In genomic region chr19:40335855-40336700, GRCh38 we compare ENCODE assay signal across 16 cellular contexts. TPM values are rescaled to one million over a fixed set of nuclear protein-coding genes. Genes with fewer than 3 reads are reported as not detected.
"Had no signal": no experiment of that assay in that cellular context is flagged by ENCODE, and none has a peak within 500 bp of the region (broad histone marks: within the 10 kb centered on the region; RNA-seq: fewer than 3 reads in every experiment).

No MANE protein-coding gene starts in this region.

- H3K4me3 ChIP-seq: cardiac muscle cell, heart left ventricle, psoas muscle, upper lobe of right lung had no signal

- H3K27ac ChIP-seq: cardiac muscle cell, heart left ventricle, psoas muscle, upper lobe of right lung had no signal

- H3K4me1 ChIP-seq: upper lobe of right lung had no signal

- ATAC-seq: esophagus mucosa, natural killer cell, psoas muscle, sciatic nerve, T-helper 17 cell, upper lobe of right lung had no signal

- DNase-seq: activated B cell treated with CpG ODN at 0.5 μM for 24 hours; activated naive CD4-positive, alpha-beta T cell treated with anti-CD3 and anti-CD28 coated beads, Interleukin-2, amount 50 U/mL, for 16 hours; amygdala; heart left ventricle; natural killer cell; occipital lobe; psoas muscle; stimulated activated CD4-positive, alpha-beta T cell treated with anti-CD3 and anti-CD28 coated beads, Interleukin-12 subunit alpha, Interleukin-12 subunit beta, amount 100 ng/mL, for 4 hours; stimulated activated naive CD4-positive, alpha-beta T cell treated with Interleukin-2 at 50 U/mL for 16 hours; T-helper 17 cell; upper lobe of right lung had no signal

- H3K27me3 ChIP-seq: cardiac muscle cell, heart left ventricle, upper lobe of right lung had no signal

- FAIRE-seq: endometrium had no signal

- H3K9me3 ChIP-seq: heart left ventricle, psoas muscle, upper lobe of right lung had no signal

RNA-seq across cellular contexts. Expression of gene HIPK4, which starts 53.9 kb away (rescaled TPM):
- total RNA-seq: esophagus mucosa, lung microvascular endothelial cell, T-helper 17 cell had no signal
